ENCODE assay signal across 8 cellular contexts in the genomic region with DNA sequence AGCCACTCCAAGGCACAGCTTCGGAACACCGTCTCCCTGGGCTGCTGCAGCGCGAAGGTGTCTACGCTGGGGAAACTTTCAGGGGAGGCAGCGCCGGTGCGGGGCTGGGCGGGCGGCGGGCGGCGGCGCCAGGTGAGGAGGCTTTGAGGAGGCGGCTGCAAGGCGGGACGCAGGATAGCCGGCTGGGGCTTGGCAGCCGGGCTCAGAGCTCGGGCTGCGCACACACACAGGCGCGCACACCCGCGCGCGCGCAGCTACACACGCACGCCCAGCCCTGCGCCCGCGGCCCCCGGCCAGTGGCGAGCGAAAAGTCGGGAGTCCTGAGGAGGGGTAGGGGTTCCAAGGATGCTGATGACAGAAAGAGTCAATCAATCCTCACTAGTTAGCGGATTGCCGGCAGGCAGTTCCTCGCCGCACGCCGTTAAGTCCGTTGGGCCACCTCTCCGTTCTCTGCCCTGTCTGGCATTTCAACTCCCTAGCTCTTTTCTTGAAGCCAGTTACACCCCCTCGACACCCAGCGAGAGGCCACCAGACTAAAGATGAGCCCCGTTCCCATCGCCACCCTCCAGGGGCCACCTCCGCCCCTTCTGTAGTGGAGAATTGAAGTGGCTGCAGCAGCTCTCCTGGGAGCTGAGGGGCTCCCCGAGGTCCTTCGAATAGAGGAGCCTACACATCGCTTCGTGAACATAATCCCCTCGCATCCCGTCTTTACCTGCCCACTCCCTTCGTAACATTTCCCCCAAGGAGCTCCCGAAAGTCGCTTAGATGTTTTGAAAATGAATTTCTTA. TPM values are rescaled to one million over a fixed set of nuclear protein-coding genes. Genes with fewer than 3 reads are reported as not detected.
A peak's percentile ranks its signal among the peaks of the same experiment; 100 is the strongest.
DNase-seq lines count a peak whose midpoint lies in the region; ATAC-seq, FAIRE-seq and TF ChIP-seq lines count a peak whose summit lies in the region.

A gene (minus strand): TSS at position 228 of the 788 bp plus-strand sequence.

- intact Hi-C loops in Calu3 (cut with micrococcal nuclease; ENCODE audit: unreplicated experiment) = loop anchor here (10.0 kb wide), 1 partner anchor 329 kb away; no protein-coding TSS in a partner anchor

- CTCF ChIA-PET in Calu3 (lab: Charles Lee) = interaction anchor here (0.7 to 1.2 kb wide), 2 partner anchors 217 to 439 kb away, joined by 3 to 4 read pairs; no protein-coding TSS in a partner anchor

- H3K36me3 ChIP-seq in brain microvascular endothelial cell (replicated peaks) (no peaks in the 10 kb centered on the region), lung (ENCODE audit: control insufficient read depth in 2 of 2, insufficient read depth in 2 of 2, low read length in 2 of 2) (no peaks in the 10 kb centered on the region)

- H3K27me3 Mint-ChIP-seq in Calu3 (ENCODE audit: unreplicated experiment) = no peaks in the 10 kb centered on the region

- no peak for FAIRE-seq in urothelium cell line (lab: Jason Lieb, UNC)

- TF ChIP-seq CTCF in Calu3 (IDR thresholded peaks at IDR 0.05; ENCODE audit: unreplicated experiment) (no peak), brain microvascular endothelial cell (IDR thresholded peaks at IDR 0.05; ENCODE audit: low read depth, low read length, missing control alignments) (no peak), lung (IDR thresholded peaks at IDR 0.05; ENCODE audit: control extremely low read depth, extremely low read depth) (no peak)

- no TSS peak for BruUV-seq in Calu3 (replicated peaks; lab: Mats Ljungman, UMichigan)

- DNase-seq in Calu3 = peak; percentile 23
- DNase-seq in NCI-H2029 treated with DMSO at 0.1 percent for 48 hours (lab: John Stamatoyannopoulos, UW) = peak; percentile 32
- DNase-seq in brain microvascular endothelial cell = no peak
- no peak for DNase-seq in lung (ENCODE audit: low spot score)
- DNase-seq in urothelium cell line (ENCODE audit: low spot score) = peak; percentile 28
- no peak for DNase-seq in ureter (ENCODE audit: low spot score)
- no peak for DNase-seq in DMS79 treated with DMSO at 0.1 percent for 48 hours (lab: John Stamatoyannopoulos, UW)

- H3K27me3 ChIP-seq in brain microvascular endothelial cell (replicated peaks) = peaks cover 35% of the 10 kb centered on the region
- peaks cover 15% of the 10 kb centered on the region for H3K27me3 ChIP-seq in lung (ENCODE audit: control insufficient read depth, insufficient read depth)

- peak within 1 kb of the TSS; percentile 79 for H3K27ac Mint-ChIP-seq in Calu3 (ENCODE audit: unreplicated experiment)

- peak within 1 kb of the TSS; percentile 67 for H3K4me3 Mint-ChIP-seq in Calu3 (ENCODE audit: low read depth, unreplicated experiment)

- H3K36me3 Mint-ChIP-seq in Calu3 (ENCODE audit: insufficient read depth, unreplicated experiment) = peaks cover 33% of the 10 kb centered on the region

- in situ Hi-C loops in brain microvascular endothelial cell (cut with HindIII; ENCODE audit: low pct_ligation_motif_present, low sequenced_read_pairs) = no loop called here

- H3K9me3 Mint-ChIP-seq in Calu3 (ENCODE audit: low read depth, unreplicated experiment) = no peaks in the 10 kb centered on the region

- H3K9me3 ChIP-seq in lung (ENCODE audit: control insufficient read depth in 2 of 2, insufficient read depth in 1 of 2, low read length in 1 of 2) = peaks cover 0 to 2% of the 10 kb centered on the region in 2 donors

- 1 to 3% methylated on average over 44 to 59 of the region's 59 CpGs for WGBS in lung, 2 donors

- H3K4me1 ChIP-seq in lung (ENCODE audit: control insufficient read depth in 2 of 2, insufficient read depth in 2 of 2, low read length in 2 of 2) = peaks cover 0 to 14% of the 10 kb centered on the region in 2 donors

- ATAC-seq in lung (ENCODE audit: insufficient read depth, low FRiP score) = peak; percentile 24
- no peak for ATAC-seq in GM18861 (IDR thresholded peaks at IDR 0.05; ENCODE audit: unreplicated experiment)

- peak within 1 kb of the TSS; percentile 60 for H3K4me3 ChIP-seq in brain microvascular endothelial cell (ENCODE audit: low read depth, low read length)
- H3K4me3 ChIP-seq in lung = no peak within 1 kb of the TSS

- peaks cover 13% of the 10 kb centered on the region for H3K4me1 Mint-ChIP-seq in Calu3 (ENCODE audit: low read depth, unreplicated experiment)

- H3K27ac ChIP-seq in brain microvascular endothelial cell = no peak within 1 kb of the TSS
- H3K27ac ChIP-seq in lung (ENCODE audit: low read depth in 1 of 2, low read length in 1 of 2) = no peak within 1 kb of the TSS

RNA-seq across cellular contexts. Expression of the gene that starts here (rescaled TPM):
- total RNA-seq in Calu3 (2022) = 1.1 and 1.3 TPM in 2 replicates
- total RNA-seq in lung = under 1 TPM in 1 of 2 donors, not detected in 1; 0.52 TPM
- polyA plus RNA-seq in lung = under 1 TPM in 1 of 2 donors, not detected in 1; 0.03 TPM
- 0.57 TPM for total RNA-seq in ureter

Comparison
In these comparisons a context has a peak if more than half of its experiments do, and no peak if none do; other contexts are left out.
1. Peak in ATAC-seq in lung; RNA of the gene not detected or under 1 TPM.
2. DNase-seq: peak in Calu3 (single experiment), NCI-H2029 treated with DMSO at 0.1 percent for 48 hours (single experiment) and urothelium cell line (single experiment); none in brain microvascular endothelial cell (single experiment), lung (single experiment), ureter (single experiment) and DMS79 treated with DMSO at 0.1 percent for 48 hours (single experiment).